ENCODE assay signal across 8 cellular contexts in genomic region chr9:128321879-128322341, GRCh38. TPM values are rescaled to one million over a fixed set of nuclear protein-coding genes. Genes with fewer than 3 reads are reported as not detected.
DNase-seq lines count a peak whose midpoint lies in the region; ATAC-seq and TF ChIP-seq lines count a peak whose summit lies in the region.

No MANE protein-coding gene starts in this region.

- no peak for TF ChIP-seq EP300 in suprapubic skin (IDR thresholded peaks at IDR 0.05)

- H3K4me1 Mint-ChIP-seq in HFFc6 (ENCODE audit: low read depth) (peaks cover 5% of the 10 kb centered on the region; the same call in 1 of the 2 replicates), activated B cell treated with CpG ODN at 0.5 μM for 24 hours (peaks cover 19% of the 10 kb centered on the region)

- H3K9me3 ChIP-seq in iPS-18c (ENCODE audit: control insufficient read depth, insufficient read depth, low read length) (no peaks in the 10 kb centered on the region), suprapubic skin (no peaks in the 10 kb centered on the region)

- WGBS in suprapubic skin: 3% methylated on average over 16 of the region's 16 CpGs

- H3K27ac ChIP-seq in suprapubic skin: peak overlapping the region; percentile 86

- peaks cover 46% of the 10 kb centered on the region for H3K4me1 ChIP-seq in suprapubic skin

- no peaks in the 10 kb centered on the region for H3K27me3 ChIP-seq in suprapubic skin

- TF ChIP-seq CTCF in HFFc6 (IDR thresholded peaks at IDR 0.05) (no peak), activated B cell treated with CpG ODN at 0.5 μM for 24 hours (IDR thresholded peaks at IDR 0.05) (no peak), suprapubic skin (IDR thresholded peaks at IDR 0.05) (no peak)

- H3K9me3 Mint-ChIP-seq in HFFc6 (no peaks in the 10 kb centered on the region), activated B cell treated with CpG ODN at 0.5 μM for 24 hours (no peaks in the 10 kb centered on the region)

- DNase-seq in HFFc6 (no peak), activated B cell treated with CpG ODN at 0.5 μM for 24 hours (no peak), suprapubic skin (ENCODE audit: low spot score in 2 of 2) (no peak), NCI-H526 (lab: John Stamatoyannopoulos, UW) (no peak), NCI-H187 treated with DMSO at 0.1 percent for 48 hours (lab: John Stamatoyannopoulos, UW) (no peak), NCI-H748 treated with DMSO at 0.1 percent for 48 hours (lab: John Stamatoyannopoulos, UW) (no peak)

- H3K27me3 Mint-ChIP-seq in HFFc6 (ENCODE audit: insufficient read depth) (peaks cover 2% of the 10 kb centered on the region), activated B cell treated with CpG ODN at 0.5 μM for 24 hours (no peaks in the 10 kb centered on the region)

- CTCF ChIA-PET in activated B cell treated with CpG ODN at 0.5 μM for 24 hours (lab: Charles Lee): interaction anchor here (1.1 kb wide), 1 partner anchor 19 kb away, joined by 3 read pairs; no protein-coding TSS in a partner anchor

- H3K36me3 ChIP-seq in suprapubic skin: peaks cover 44% of the 10 kb centered on the region

- H3K4me3 Mint-ChIP-seq in HFFc6 (peak overlapping the region; percentile 95), activated B cell treated with CpG ODN at 0.5 μM for 24 hours (peak overlapping the region; percentile 92)

- POLR2A ChIA-PET in activated B cell treated with CpG ODN at 0.5 μM for 24 hours (lab: Charles Lee): interaction anchor here (1.1 kb wide), 1 partner anchor 46 kb away, joined by 3 read pairs; the partner anchor contains the start of genes GOLGA2 and SWI5

- H3K4me3 ChIP-seq in iPS-18c (ENCODE audit: insufficient read depth, low read depth, low read length) (peak overlapping the region; percentile 86), suprapubic skin (peak overlapping the region; percentile 89)

- H3K27ac Mint-ChIP-seq in HFFc6 (peak overlapping the region; percentile 98), activated B cell treated with CpG ODN at 0.5 μM for 24 hours (peak overlapping the region; percentile 97)

- no peak for TF ChIP-seq POLR2A in suprapubic skin (IDR thresholded peaks at IDR 0.05)

- intact Hi-C loops in activated B cell treated with CpG ODN at 0.5 μM for 24 hours (cut with micrococcal nuclease): loop anchor here (1.0 to 10.0 kb wide), 12 partner anchors 18 to 465 kb away; partner anchors contain the start of genes CERCAM, CIZ1, DYNC2I2 and GLE1

- H3K36me3 Mint-ChIP-seq in HFFc6 (ENCODE audit: low read depth): peaks cover 9% of the 10 kb centered on the region; the same call in 1 of the 2 replicates
- H3K36me3 Mint-ChIP-seq in activated B cell treated with CpG ODN at 0.5 μM for 24 hours (ENCODE audit: low read depth): peaks cover 42% of the 10 kb centered on the region

- ATAC-seq in GM18498 (IDR thresholded peaks at IDR 0.05; ENCODE audit: unreplicated experiment) (peak; percentile 12), activated B cell treated with CpG ODN at 0.5 μM for 24 hours (ENCODE audit: low read depth) (no peak)

RNA-seq across cellular contexts. Expression of gene TRUB2, which starts 0.3 kb away (rescaled TPM):
- total RNA-seq in HFFc6 (2021; fragmentation: NEBNext Ultra II Directional; extraction: Animal tissue kit (Norgen Biotek cat#: 25700)): 10 to 100 TPM; 27.0 to 38.5 (median 34.3) TPM
- total RNA-seq in activated B cell treated with CpG ODN at 0.5 μM for 24 hours (28.0 and 32.6 TPM in 2 replicates), suprapubic skin (10 to 100 TPM; 11.6 to 19.9 (median 14.1) TPM)

RNA-seq across cellular contexts. Expression of gene COQ4, which starts 0.7 kb away (rescaled TPM):
- total RNA-seq in HFFc6 (2021; fragmentation: NEBNext Ultra II Directional; extraction: Animal tissue kit (Norgen Biotek cat#: 25700)): 10 to 100 TPM; 29.8 to 33.3 (median 31.3) TPM
- total RNA-seq in activated B cell treated with CpG ODN at 0.5 μM for 24 hours (36.2 and 45.6 TPM in 2 replicates), suprapubic skin (100 to 1,000 TPM in 3 of 4 donors, 10 to 100 TPM in 1; 73.3 to 119 (median 106) TPM)

RNA-seq across cellular contexts. Expression of gene SLC27A4, which starts 18.4 kb away (rescaled TPM):
- 10 to 100 TPM; 21.1 to 31.1 (median 23.2) TPM for total RNA-seq in HFFc6 (2021; fragmentation: NEBNext Ultra II Directional; extraction: Animal tissue kit (Norgen Biotek cat#: 25700))
- total RNA-seq in activated B cell treated with CpG ODN at 0.5 μM for 24 hours (13.6 and 14.4 TPM in 2 replicates), suprapubic skin (10 to 100 TPM; 52.0 to 78.1 (median 63.0) TPM)

RNA-seq across cellular contexts. Expression of gene SWI5, which starts 45.8 kb away (rescaled TPM):
- total RNA-seq in HFFc6 (2021; fragmentation: NEBNext Ultra II Directional; extraction: Animal tissue kit (Norgen Biotek cat#: 25700)): 10 to 100 TPM; 40.7 to 46.7 (median 41.9) TPM
- total RNA-seq in activated B cell treated with CpG ODN at 0.5 μM for 24 hours (7.2 and 10.4 TPM in 2 replicates), suprapubic skin (10 to 100 TPM; 21.1 to 35.3 (median 22.2) TPM)

RNA-seq across cellular contexts. Expression of gene GOLGA2, which starts 46.1 kb away (rescaled TPM):
- 100 to 1,000 TPM; 142 to 167 (median 156) TPM for total RNA-seq in HFFc6 (2021; fragmentation: NEBNext Ultra II Directional; extraction: Animal tissue kit (Norgen Biotek cat#: 25700))
- total RNA-seq in activated B cell treated with CpG ODN at 0.5 μM for 24 hours (46.0 and 53.5 TPM in 2 replicates), suprapubic skin (100 to 1,000 TPM in 2 of 4 donors, 10 to 100 TPM in 2; 83.5 to 131 (median 99.0) TPM)
